ENCODE assay signal across 8 cellular contexts in the genomic region with DNA sequence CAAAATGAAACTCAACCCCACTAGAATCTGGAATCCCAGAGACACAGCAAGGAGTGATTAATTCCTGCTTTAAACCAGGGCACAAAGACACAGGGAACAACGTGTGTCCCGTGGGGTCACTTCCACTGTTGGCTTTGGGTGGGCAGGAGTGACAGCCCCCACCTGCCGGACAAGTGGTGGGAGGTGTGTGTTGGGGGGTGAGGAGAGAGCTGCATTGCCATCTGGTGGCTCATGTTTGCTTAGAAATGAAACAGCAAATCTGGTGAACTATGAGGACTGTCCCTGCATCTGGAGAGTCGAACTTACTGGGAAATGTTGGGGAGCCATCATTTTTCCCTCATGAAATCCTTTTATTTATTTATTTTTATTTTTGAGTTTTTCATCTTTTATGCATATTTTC.
A peak's percentile ranks its signal among the peaks of the same experiment; 100 is the strongest.
DNase-seq lines count a peak whose midpoint lies in the region; ATAC-seq and TF ChIP-seq lines count a peak whose summit lies in the region.

No MANE protein-coding gene starts in this region.

- H3K18ac ChIP-seq in neuronal stem cell (ENCODE audit: low read length) = no peak overlapping the region

- no peak overlapping the region for H3K9ac ChIP-seq in neuronal stem cell (ENCODE audit: low read depth, low read length, poor library complexity)

- peak; percentile 28 for TF ChIP-seq CTCF in GM06990 (IDR thresholded peaks at IDR 0.05; ENCODE audit: insufficient read depth, low read length, poor library complexity, severe bottlenecking)

- no peak overlapping the region for H4K8ac ChIP-seq in neuronal stem cell (ENCODE audit: low read depth, low read length)

- H3K36me3 ChIP-seq in GM06990 (ENCODE audit: control insufficient read depth, insufficient read depth, low read length) = no peaks in the 10 kb centered on the region
- H3K36me3 ChIP-seq in MG63 = no peaks in the 10 kb centered on the region
- H3K36me3 ChIP-seq in neuronal stem cell (replicated peaks in 1 of 2; ENCODE audit: control insufficient read depth in 2 of 2, insufficient read depth in 2 of 2, low read length in 2 of 2) = no peaks in the 10 kb centered on the region

- no peak overlapping the region for H3K4me3 ChIP-seq in GM06990 (replicated peaks; ENCODE audit: low read depth, low read length)
- H3K4me3 ChIP-seq in MG63 = peak overlapping the region; percentile 30
- H3K4me3 ChIP-seq in neuronal stem cell (ENCODE audit: low read length in 2 of 2) = no peak overlapping the region

- no peak for DNase-seq in GM06990 (ENCODE audit: extremely low read depth, insufficient read length)
- DNase-seq in MG63 = no peak
- DNase-seq in dedifferentiated amniotic fluid mesenchymal stem cell (ENCODE audit: extremely low spot score) = peak; percentile 15
- DNase-seq in neuronal stem cell (ENCODE audit: low spot score) = no peak
- DNase-seq in LoVo (ENCODE audit: low spot score) = no peak
- DNase-seq in NOMO-1 treated with DMSO at 0.1 percent for 48 hours (lab: John Stamatoyannopoulos, UW; ENCODE audit: unreplicated experiment) = no peak
- no peak for DNase-seq in activated T-cell treated with anti-CD3 and anti-CD28 coated beads, Interleukin-2, amount 50 U/mL, for 48 hours

- no peak overlapping the region for H2BK12ac ChIP-seq in neuronal stem cell (ENCODE audit: low read length)

- no peak overlapping the region for H2BK5ac ChIP-seq in neuronal stem cell (ENCODE audit: low read length)

- H3K9me3 ChIP-seq in MG63 (no peaks in the 10 kb centered on the region), neuronal stem cell (replicated peaks in 1 of 2; ENCODE audit: control insufficient read depth in 2 of 2, insufficient read depth in 1 of 2, low read depth in 1 of 2, low read length in 2 of 2) (peaks cover 0 to 2% of the 10 kb centered on the region in 2 donors)

- H3K27me3 ChIP-seq in GM06990 (replicated peaks; ENCODE audit: control insufficient read depth, insufficient read depth, low read length) (peaks cover 3% of the 10 kb centered on the region), MG63 (no peaks in the 10 kb centered on the region), neuronal stem cell (ENCODE audit: control insufficient read depth in 3 of 3, insufficient read depth in 3 of 3, low read depth in 1 of 3, low read length in 3 of 3) (peaks cover 0 to 21% (median 0%) of the 10 kb centered on the region in 3 experiments)

- no peak overlapping the region for H2AFZ ChIP-seq in neuronal stem cell (ENCODE audit: low read length)

- peaks cover 9 to 10% of the 10 kb centered on the region in 2 donors for H3K4me1 ChIP-seq in neuronal stem cell (ENCODE audit: control insufficient read depth in 2 of 2, insufficient read depth in 1 of 2, low read depth in 1 of 2, low read length in 2 of 2)

- H3K4me2 ChIP-seq in neuronal stem cell (ENCODE audit: insufficient read depth, low read length, poor library complexity, severe bottlenecking) = no peak overlapping the region

- ATAC-seq in HG03439 (IDR thresholded peaks at IDR 0.05; ENCODE audit: unreplicated experiment) = no peak

- H3K79me1 ChIP-seq in neuronal stem cell (ENCODE audit: low read depth, low read length) = no peaks in the 10 kb centered on the region

- H2AK5ac ChIP-seq in neuronal stem cell (ENCODE audit: low read depth, low read length) = peak overlapping the region; percentile 30

- H4K91ac ChIP-seq in neuronal stem cell (ENCODE audit: low read depth, low read length, poor library complexity) = no peak overlapping the region

- WGBS in neuronal stem cell (ENCODE audit: extremely low coverage in 2 of 2, insufficient read length in 2 of 2, insufficient replicate concordance in 1 of 2), 2 donors = no CpG with 5 or more reads among the region's 4 CpGs

- no peak overlapping the region for H3K23ac ChIP-seq in neuronal stem cell (ENCODE audit: low read depth, low read length, poor library complexity)

- peak overlapping the region; percentile 16 for H2BK120ac ChIP-seq in neuronal stem cell (ENCODE audit: low read depth, low read length)

- no peak overlapping the region for H2BK15ac ChIP-seq in neuronal stem cell (ENCODE audit: low read length)

- no peak overlapping the region for H3K27ac ChIP-seq in neuronal stem cell (replicated peaks; ENCODE audit: low read length)

- H3K14ac ChIP-seq in neuronal stem cell (ENCODE audit: low read length) = no peak overlapping the region

- H3K4ac ChIP-seq in neuronal stem cell (ENCODE audit: low read length) = no peak overlapping the region
